17 cellular contexts compared by ENCODE assay signal in the genomic region with DNA sequence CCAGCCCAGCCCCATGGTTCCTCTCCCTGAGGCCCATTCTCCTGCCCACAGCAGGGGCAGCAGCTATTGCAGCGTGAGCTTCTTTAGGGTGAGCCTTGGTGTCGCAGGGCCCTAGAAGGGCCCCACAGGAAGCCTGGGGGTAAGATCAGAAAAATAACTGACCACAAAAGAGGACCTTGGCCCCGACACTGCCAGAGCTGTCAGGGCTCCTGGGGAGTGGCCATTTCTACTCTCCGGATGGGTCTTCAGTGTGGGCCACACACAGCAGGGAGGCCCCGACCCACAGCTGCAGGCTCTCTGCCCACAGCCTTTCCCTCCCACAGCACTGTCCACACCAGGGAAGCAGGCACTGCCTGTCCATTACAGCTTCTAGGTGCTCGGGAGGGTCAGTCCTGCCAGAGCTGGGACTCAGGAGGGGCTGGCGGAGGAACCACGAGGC. TPM values are rescaled to one million over a fixed set of nuclear protein-coding genes. Genes with fewer than 3 reads are reported as not detected.
DNase-seq lines count a peak whose midpoint lies in the region; ATAC-seq and TF ChIP-seq lines count a peak whose summit lies in the region.
"Had no signal": no experiment of that assay in that cellular context is flagged by ENCODE, and none has a peak within 500 bp of the region (broad histone marks: within the 10 kb centered on the region; RNA-seq: fewer than 3 reads in every experiment).

No MANE protein-coding gene starts in this region.

- ATAC-seq in Right ventricle myocardium superior (ENCODE audit: poor library complexity) = peak; percentile 45
- ATAC-seq in mucosa of descending colon = peak; percentile 52
- ATAC-seq in HG03135 (IDR thresholded peaks at IDR 0.05; ENCODE audit: unreplicated experiment) = no peak
- ATAC-seq: SK-N-SH treated with all-trans-retinoic acid at 6 μM for 48 hours had no signal

- no peaks in the 10 kb centered on the region for H3K4me1 ChIP-seq in mucosa of descending colon (ENCODE audit: low read depth)

- DNase-seq in Right ventricle myocardium superior (no peak), cardiac septum (ENCODE audit: low spot score) (no peak), coronary artery (ENCODE audit: low spot score) (peak; percentile 61), mucosa of descending colon (no peak), SIG-M5 treated with dmso at 0.1 percent for 504 hours (lab: John Stamatoyannopoulos, UW; ENCODE audit: unreplicated experiment) (no peak), G401 (ENCODE audit: low spot score) (no peak)
- no peak for DNase-seq in activated CD4-positive, alpha-beta T cell treated with anti-CD3 and anti-CD28 coated beads, Interleukin-2, amount 10 ng/mL, durations not matched to agents 7 days and 5 days
- DNase-seq: activated B cell treated with CpG ODN at 0.5 μM for 24 hours; activated CD8-positive, alpha-beta memory T cell treated with anti-CD3 and anti-CD28 coated beads, Interleukin-2, amount 50 U/mL, for 48 hours; NCI-H1105 treated with DMSO at 0.1 percent for 48 hours; NCI-H2227 treated with DMSO at 0.1 percent for 48 hours had no signal

- peaks cover 7% of the 10 kb centered on the region for H3K4me1 Mint-ChIP-seq in activated CD4-positive, alpha-beta T cell treated with anti-CD3 and anti-CD28 coated beads, Interleukin-2, amount 10 ng/mL, durations not matched to agents 7 days and 5 days
- H3K4me1 Mint-ChIP-seq: activated B cell treated with CpG ODN at 0.5 μM for 24 hours had no signal

- H3K4me3 Mint-ChIP-seq in activated CD4-positive, alpha-beta T cell treated with anti-CD3 and anti-CD28 coated beads, Interleukin-2, amount 10 ng/mL, durations not matched to agents 7 days and 5 days = no peak overlapping the region
- H3K4me3 Mint-ChIP-seq: activated B cell treated with CpG ODN at 0.5 μM for 24 hours; activated naive CD8-positive, alpha-beta T cell had no signal

- no peak overlapping the region for H3K27ac Mint-ChIP-seq in activated CD4-positive, alpha-beta T cell treated with anti-CD3 and anti-CD28 coated beads, Interleukin-2, amount 10 ng/mL, durations not matched to agents 7 days and 5 days
- H3K27ac Mint-ChIP-seq: activated B cell treated with CpG ODN at 0.5 μM for 24 hours; activated naive CD8-positive, alpha-beta T cell had no signal

- CTCF ChIA-PET in activated CD4-positive, alpha-beta T cell treated with anti-CD3 and anti-CD28 coated beads, Interleukin-2, amount 10 ng/mL, durations not matched to agents 7 days and 5 days (lab: Charles Lee) = interaction anchor here (1.2 to 2.6 kb wide), 3 partner anchors 12 to 199 kb away, joined by 3 to 11 read pairs (median 3); no protein-coding TSS in a partner anchor

- no peaks in the 10 kb centered on the region for H3K36me3 Mint-ChIP-seq in activated CD4-positive, alpha-beta T cell treated with anti-CD3 and anti-CD28 coated beads, Interleukin-2, amount 10 ng/mL, durations not matched to agents 7 days and 5 days (ENCODE audit: low read depth)
- H3K36me3 Mint-ChIP-seq: activated naive CD8-positive, alpha-beta T cell had no signal

- H3K27ac ChIP-seq in coronary artery = no peak overlapping the region
- H3K27ac ChIP-seq: cardiac muscle cell had no signal

- POLR2A ChIA-PET in activated CD4-positive, alpha-beta T cell treated with anti-CD3 and anti-CD28 coated beads, Interleukin-2, amount 10 ng/mL, durations not matched to agents 7 days and 5 days (lab: Charles Lee) = no interaction called here

- peaks cover 28% of the 10 kb centered on the region for H3K27me3 Mint-ChIP-seq in activated CD4-positive, alpha-beta T cell treated with anti-CD3 and anti-CD28 coated beads, Interleukin-2, amount 10 ng/mL, durations not matched to agents 7 days and 5 days

- H3K4me3 ChIP-seq in coronary artery = no peak overlapping the region
- H3K4me3 ChIP-seq in mucosa of descending colon = no peak overlapping the region
- H3K4me3 ChIP-seq: cardiac muscle cell had no signal

- H3K9me3 ChIP-seq in mucosa of descending colon = no peaks in the 10 kb centered on the region

- no peaks in the 10 kb centered on the region for H3K9me3 Mint-ChIP-seq in activated CD4-positive, alpha-beta T cell treated with anti-CD3 and anti-CD28 coated beads, Interleukin-2, amount 10 ng/mL, durations not matched to agents 7 days and 5 days
- H3K9me3 Mint-ChIP-seq: activated B cell treated with CpG ODN at 0.5 μM for 24 hours had no signal

- intact Hi-C loops in Right ventricle myocardium superior (cut with DNase I) = no loop called here
- intact Hi-C loops in cardiac septum (cut with DNase I) = no loop called here
- intact Hi-C loops in mucosa of descending colon (cut with DNase I, micrococcal nuclease) = no loop called here

- in situ Hi-C loops in G401 (cut with HindIII; ENCODE audit: low sequenced_read_pairs) = no loop called here

- TF ChIP-seq CTCF in coronary artery (IDR thresholded peaks at IDR 0.05) = no peak
- no peak for TF ChIP-seq CTCF in mucosa of descending colon (IDR thresholded peaks at IDR 0.05)

- H3K36me3 ChIP-seq in mucosa of descending colon (ENCODE audit: low read depth) = no peaks in the 10 kb centered on the region
- H3K36me3 ChIP-seq: cardiac muscle cell had no signal

RNA-seq across cellular contexts. Expression of a gene that starts 3.5 kb away (rescaled TPM):
- total RNA-seq in Right ventricle myocardium superior (0.13 TPM), cardiac septum (not detected), mucosa of descending colon (1 to 10 TPM in 2 of 3 donors, under 1 TPM in 1; 0.46 to 2.0 (median 1.5) TPM)
- not detected in 2 replicates for total RNA-seq in G401 (2014; rRNA removed; shearing (Covaris generic))
- not detected for total RNA-seq in activated CD4-positive, alpha-beta T cell treated with anti-CD3 and anti-CD28 coated beads, Interleukin-2, amount 10 ng/mL, durations not matched to agents 7 days and 5 days
- total RNA-seq: A673, activated B cell treated with CpG ODN at 0.5 μM for 24 hours, cardiac muscle cell, OCI-LY7 had no signal

RNA-seq across cellular contexts. Expression of a gene that starts 16.6 kb away (rescaled TPM):
- total RNA-seq in Right ventricle myocardium superior (not detected), cardiac septum (not detected), mucosa of descending colon (under 1 TPM in 1 of 3 donors, not detected in 2; 0.58 TPM)
- total RNA-seq in G401 (2014; rRNA removed; shearing (Covaris generic)) = not detected in 2 replicates
- total RNA-seq in activated CD4-positive, alpha-beta T cell treated with anti-CD3 and anti-CD28 coated beads, Interleukin-2, amount 10 ng/mL, durations not matched to agents 7 days and 5 days = not detected
- total RNA-seq: A673, activated B cell treated with CpG ODN at 0.5 μM for 24 hours, cardiac muscle cell, OCI-LY7 had no signal

RNA-seq across cellular contexts. Expression of a gene that starts 39.9 kb away (rescaled TPM):
- total RNA-seq in Right ventricle myocardium superior (not detected), cardiac septum (not detected), mucosa of descending colon (1 to 10 TPM in 1 of 3 donors, under 1 TPM in 1, not detected in 1; 0.22 to 1.5 TPM)
- not detected in 2 replicates for total RNA-seq in G401 (2014; rRNA removed; shearing (Covaris generic))
- total RNA-seq in activated CD4-positive, alpha-beta T cell treated with anti-CD3 and anti-CD28 coated beads, Interleukin-2, amount 10 ng/mL, durations not matched to agents 7 days and 5 days = 1 to 10 TPM; 1.0 to 1.1 TPM
- total RNA-seq: A673, activated B cell treated with CpG ODN at 0.5 μM for 24 hours, cardiac muscle cell, OCI-LY7 had no signal

RNA-seq across cellular contexts. Expression of a gene that starts 44.3 kb away (rescaled TPM):
- total RNA-seq in Right ventricle myocardium superior (0.19 TPM), cardiac septum (0.30 TPM), mucosa of descending colon (10 to 100 TPM in 1 of 3 donors, 1 to 10 TPM in 2; 1.3 to 10.8 (median 3.8) TPM)
- total RNA-seq in G401 (2014; rRNA removed; shearing (Covaris generic)) = not detected in 2 replicates
- total RNA-seq in activated CD4-positive, alpha-beta T cell treated with anti-CD3 and anti-CD28 coated beads, Interleukin-2, amount 10 ng/mL, durations not matched to agents 7 days and 5 days = under 1 TPM; 0.72 to 0.98 TPM
- total RNA-seq: A673, cardiac muscle cell had no signal
